ENCODE assay signal across 15 cellular contexts in the genomic region with DNA sequence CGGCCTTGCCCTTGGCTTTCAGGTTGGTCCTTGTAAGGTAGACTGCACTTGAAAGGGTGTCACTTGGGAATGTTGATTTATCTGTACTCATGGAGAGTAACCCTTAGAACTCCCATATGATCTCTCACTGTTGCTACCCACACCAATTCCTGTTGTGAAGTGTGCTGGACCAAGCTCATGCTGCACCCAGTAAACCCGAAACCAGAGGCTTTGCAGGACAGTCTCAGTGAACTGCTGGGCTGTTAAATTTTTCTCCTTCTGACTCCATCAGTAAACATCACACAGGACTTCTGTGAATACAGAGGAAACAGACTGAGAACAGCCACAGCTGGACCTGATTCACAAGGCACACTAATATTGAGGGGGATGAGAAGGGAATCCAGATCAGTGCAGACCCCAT.
DNase-seq lines count a peak whose midpoint lies in the region; ATAC-seq and TF ChIP-seq lines count a peak whose summit lies in the region.
"Had no signal": no experiment of that assay in that cellular context is flagged by ENCODE, and none has a peak within 500 bp of the region (broad histone marks: within the 10 kb centered on the region; RNA-seq: fewer than 3 reads in every experiment).

No MANE protein-coding gene starts in this region.

- CTCF ChIA-PET in activated CD4-positive, alpha-beta T cell treated with anti-CD3 and anti-CD28 coated beads, Interleukin-2, amount 10 ng/mL, durations not matched to agents 7 days and 5 days (lab: Charles Lee): interaction anchor here (0.6 to 2.7 kb wide), 12 partner anchors 9 to 354 kb away, joined by 3 to 26 read pairs (median 4); no protein-coding TSS in a partner anchor

- no peak for TF ChIP-seq CTCF in endothelial cell (IDR thresholded peaks at IDR 0.05; ENCODE audit: unreplicated experiment)

- POLR2A ChIA-PET in activated CD4-positive, alpha-beta T cell treated with anti-CD3 and anti-CD28 coated beads, Interleukin-2, amount 10 ng/mL, durations not matched to agents 7 days and 5 days (lab: Charles Lee): no interaction called here

- intact Hi-C loops in activated CD4-positive, alpha-beta T cell treated with anti-CD3 and anti-CD28 coated beads, Interleukin-2, amount 10 ng/mL, durations not matched to agents 24 days and 14 days (cut with micrococcal nuclease): no loop called here

- peaks cover 4% of the 10 kb centered on the region for H3K9me3 Mint-ChIP-seq in activated CD4-positive, alpha-beta T cell treated with anti-CD3 and anti-CD28 coated beads, Interleukin-2, amount 10 ng/mL, durations not matched to agents 7 days and 5 days
- H3K9me3 Mint-ChIP-seq in activated CD4-positive, alpha-beta T cell treated with anti-CD3 and anti-CD28 coated beads, Interleukin-2, amount 10 ng/mL, durations not matched to agents 24 days and 14 days: peaks cover 8% of the 10 kb centered on the region
- H3K9me3 Mint-ChIP-seq in endothelial cell (ENCODE audit: unreplicated experiment): peaks cover 62% of the 10 kb centered on the region

- H3K27ac Mint-ChIP-seq in activated CD4-positive, alpha-beta T cell treated with anti-CD3 and anti-CD28 coated beads, Interleukin-2, amount 10 ng/mL, durations not matched to agents 7 days and 5 days: peak overlapping the region; percentile 26
- no peak overlapping the region for H3K27ac Mint-ChIP-seq in activated CD4-positive, alpha-beta T cell treated with anti-CD3 and anti-CD28 coated beads, Interleukin-2, amount 10 ng/mL, durations not matched to agents 24 days and 14 days
- H3K27ac Mint-ChIP-seq in endothelial cell (ENCODE audit: unreplicated experiment): no peak overlapping the region
- H3K27ac Mint-ChIP-seq: activated CD8-positive, alpha-beta memory T cell treated with anti-CD3 and anti-CD28 coated beads, Interleukin-2, amount 10 ng/mL, durations not matched to agents 7 days and 5 days; stimulated activated naive CD8-positive, alpha-beta T cell treated with anti-CD3 and anti-CD28 coated beads, Interleukin-15, amount 100 ng/mL, for 72 hours; type B pancreatic cell had no signal

- H3K36me3 Mint-ChIP-seq in activated CD4-positive, alpha-beta T cell treated with anti-CD3 and anti-CD28 coated beads, Interleukin-2, amount 10 ng/mL, durations not matched to agents 7 days and 5 days (ENCODE audit: low read depth): no peaks in the 10 kb centered on the region
- no peaks in the 10 kb centered on the region for H3K36me3 Mint-ChIP-seq in activated CD4-positive, alpha-beta T cell treated with anti-CD3 and anti-CD28 coated beads, Interleukin-2, amount 10 ng/mL, durations not matched to agents 24 days and 14 days (ENCODE audit: low read depth)
- peaks cover 10% of the 10 kb centered on the region for H3K36me3 Mint-ChIP-seq in endothelial cell (ENCODE audit: low read depth, unreplicated experiment)
- H3K36me3 Mint-ChIP-seq: activated CD8-positive, alpha-beta memory T cell treated with anti-CD3 and anti-CD28 coated beads, Interleukin-2, amount 10 ng/mL, durations not matched to agents 7 days and 5 days; type B pancreatic cell had no signal

- DNase-seq in activated CD4-positive, alpha-beta T cell treated with anti-CD3 and anti-CD28 coated beads, Interleukin-2, amount 10 ng/mL, durations not matched to agents 7 days and 5 days: no peak
- no peak for DNase-seq in activated CD4-positive, alpha-beta T cell treated with anti-CD3 and anti-CD28 coated beads, Interleukin-2, amount 10 ng/mL, durations not matched to agents 24 days and 14 days
- DNase-seq in endothelial cell (ENCODE audit: low spot score): no peak
- DNase-seq in CD1c-positive myeloid dendritic cell (ENCODE audit: extremely low spot score): no peak
- no peak for DNase-seq in H4 (ENCODE audit: low spot score)
- DNase-seq in NOMO-1 treated with dmso at 0.1 percent for 144 hours (lab: John Stamatoyannopoulos, UW; ENCODE audit: unreplicated experiment): no peak
- DNase-seq: NCI-H1105 treated with DMSO at 0.1 percent for 48 hours, NCI-H2171, sigmoid colon had no signal

- no peaks in the 10 kb centered on the region for H3K4me1 Mint-ChIP-seq in activated CD4-positive, alpha-beta T cell treated with anti-CD3 and anti-CD28 coated beads, Interleukin-2, amount 10 ng/mL, durations not matched to agents 7 days and 5 days
- peaks cover 2% of the 10 kb centered on the region for H3K4me1 Mint-ChIP-seq in activated CD4-positive, alpha-beta T cell treated with anti-CD3 and anti-CD28 coated beads, Interleukin-2, amount 10 ng/mL, durations not matched to agents 24 days and 14 days
- H3K4me1 Mint-ChIP-seq in endothelial cell (ENCODE audit: unreplicated experiment): no peaks in the 10 kb centered on the region
- H3K4me1 Mint-ChIP-seq: activated CD8-positive, alpha-beta memory T cell treated with anti-CD3 and anti-CD28 coated beads, Interleukin-2, amount 10 ng/mL, durations not matched to agents 7 days and 5 days; stimulated activated naive CD8-positive, alpha-beta T cell treated with anti-CD3 and anti-CD28 coated beads, Interleukin-15, amount 100 ng/mL, for 72 hours had no signal

- ATAC-seq in GM21447 (IDR thresholded peaks at IDR 0.05; ENCODE audit: unreplicated experiment) (peak; percentile 5), HG03175 (IDR thresholded peaks at IDR 0.05; ENCODE audit: unreplicated experiment) (peak; percentile 7)
- ATAC-seq: left colon had no signal

- peaks cover 45% of the 10 kb centered on the region for H3K27me3 Mint-ChIP-seq in activated CD4-positive, alpha-beta T cell treated with anti-CD3 and anti-CD28 coated beads, Interleukin-2, amount 10 ng/mL, durations not matched to agents 7 days and 5 days
- H3K27me3 Mint-ChIP-seq in activated CD4-positive, alpha-beta T cell treated with anti-CD3 and anti-CD28 coated beads, Interleukin-2, amount 10 ng/mL, durations not matched to agents 24 days and 14 days: peaks cover 37% of the 10 kb centered on the region
- H3K27me3 Mint-ChIP-seq in endothelial cell (ENCODE audit: unreplicated experiment): no peaks in the 10 kb centered on the region
- H3K27me3 Mint-ChIP-seq: type B pancreatic cell had no signal

- H3K4me3 Mint-ChIP-seq in activated CD4-positive, alpha-beta T cell treated with anti-CD3 and anti-CD28 coated beads, Interleukin-2, amount 10 ng/mL, durations not matched to agents 7 days and 5 days: no peak overlapping the region
- H3K4me3 Mint-ChIP-seq in activated CD4-positive, alpha-beta T cell treated with anti-CD3 and anti-CD28 coated beads, Interleukin-2, amount 10 ng/mL, durations not matched to agents 24 days and 14 days: no peak overlapping the region
- peak overlapping the region; percentile 47 for H3K4me3 Mint-ChIP-seq in endothelial cell (ENCODE audit: unreplicated experiment)
- H3K4me3 Mint-ChIP-seq: activated CD8-positive, alpha-beta memory T cell treated with anti-CD3 and anti-CD28 coated beads, Interleukin-2, amount 10 ng/mL, durations not matched to agents 7 days and 5 days; stimulated activated naive CD8-positive, alpha-beta T cell treated with anti-CD3 and anti-CD28 coated beads, Interleukin-15, amount 100 ng/mL, for 72 hours; type B pancreatic cell had no signal
